In genomic region chr1:220904861-220905260, GRCh38 we compare ENCODE assay signal across 35 cellular contexts. TPM values are rescaled to one million over a fixed set of nuclear protein-coding genes. Genes with fewer than 3 reads are reported as not detected.
"Had no signal": no experiment of that assay in that cellular context is flagged by ENCODE, and none has a peak within 500 bp of the region (broad histone marks: within the 10 kb centered on the region; RNA-seq: fewer than 3 reads in every experiment).

No MANE protein-coding gene starts in this region.

- H3K4me3 Mint-ChIP-seq: activated B cell treated with CpG ODN at 0.5 μM for 24 hours; activated CD4-positive, alpha-beta memory T cell treated with anti-CD3 and anti-CD28 coated beads for 36 hours; activated CD4-positive, alpha-beta T cell treated with anti-CD3 and anti-CD28 coated beads, Interleukin-2, amount 10 ng/mL, durations not matched to agents 24 days and 14 days; activated CD8-positive, alpha-beta T cell treated with anti-CD3 and anti-CD28 coated beads for 36 hours; activated naive CD4-positive, alpha-beta T cell treated with anti-CD3 and anti-CD28 coated beads for 36 hours; activated naive CD8-positive, alpha-beta T cell treated with anti-CD3 and anti-CD28 coated beads for 36 hours; activated T-cell treated with anti-CD3 and anti-CD28 coated beads, Interleukin-2, amount 50 U/mL, for 4 hours; activated T-cell treated with anti-CD3 and anti-CD28 coated beads, Interleukin-2, amount 50 U/mL, for 72 hours; activated T-helper 1 cell treated with anti-CD3 and anti-CD28 coated beads, Interleukin-12 subunit alpha, Interleukin-12 subunit beta, Interleukin-2, Interleukin-4 antibody, amounts not matched to agents 30 ng/mL and 10 ng/mL and 1 ng/mL, durations not matched to agents 14 hours and 24 hours and 36 hours; activated T-helper 17 cell treated with anti-CD3 and anti-CD28 coated beads, Interleukin-2, amount 50 U/mL, for 72 hours; T-helper 1 cell treated with Interleukin-12 subunit alpha and Interleukin-12 subunit beta and Interleukin-4 antibody, amounts not matched to agents 30 μg/mL and 1 μg/mL, for 36 hours; T-helper 2 cell treated with Interferon-gamma antibody and Interleukin-4, amounts not matched to agents 5 μg/mL and 100 μg/mL, for 36 hours had no signal

- H3K4me3 ChIP-seq: adrenal gland, body of pancreas, breast epithelium had no signal

- H3K4me1 Mint-ChIP-seq: activated CD4-positive, alpha-beta T cell treated with anti-CD3 and anti-CD28 coated beads, Interleukin-2, amount 10 ng/mL, durations not matched to agents 24 days and 14 days; activated naive CD8-positive, alpha-beta T cell treated with anti-CD3 and anti-CD28 coated beads for 36 hours; activated T-helper 17 cell treated with anti-CD3 and anti-CD28 coated beads, Interleukin-2, amount 50 U/mL, for 72 hours had no signal

- H3K36me3 Mint-ChIP-seq: activated CD4-positive, alpha-beta memory T cell treated with anti-CD3 and anti-CD28 coated beads for 36 hours; activated naive CD4-positive, alpha-beta T cell treated with anti-CD3 and anti-CD28 coated beads, Interleukin-2, amount 50 U/mL, for 72 hours; activated naive CD8-positive, alpha-beta T cell treated with anti-CD3 and anti-CD28 coated beads for 36 hours had no signal

- H3K9me3 Mint-ChIP-seq: activated CD4-positive, alpha-beta memory T cell treated with anti-CD3 and anti-CD28 coated beads for 36 hours; activated CD4-positive, alpha-beta T cell treated with anti-CD3 and anti-CD28 coated beads, Interleukin-2, amount 10 ng/mL, durations not matched to agents 24 days and 14 days; activated CD8-positive, alpha-beta T cell treated with anti-CD3 and anti-CD28 coated beads for 36 hours; activated naive CD4-positive, alpha-beta T cell treated with anti-CD3 and anti-CD28 coated beads for 36 hours; activated naive CD8-positive, alpha-beta T cell treated with anti-CD3 and anti-CD28 coated beads for 36 hours; activated T-cell treated with anti-CD3 and anti-CD28 coated beads, Interleukin-2, amount 50 U/mL, for 4 hours; activated T-cell treated with anti-CD3 and anti-CD28 coated beads, Interleukin-2, amount 50 U/mL, for 72 hours; activated T-helper 1 cell treated with anti-CD3 and anti-CD28 coated beads, Interleukin-12 subunit alpha, Interleukin-12 subunit beta, Interleukin-2, Interleukin-4 antibody, amounts not matched to agents 30 ng/mL and 10 ng/mL and 1 ng/mL, durations not matched to agents 14 hours and 24 hours and 36 hours; activated T-helper 17 cell treated with anti-CD3 and anti-CD28 coated beads, Interleukin-2, amount 50 U/mL, for 72 hours; T-helper 1 cell treated with Interleukin-12 subunit alpha and Interleukin-12 subunit beta and Interleukin-4 antibody, amounts not matched to agents 30 μg/mL and 1 μg/mL, for 36 hours; T-helper 2 cell treated with Interferon-gamma antibody and Interleukin-4, amounts not matched to agents 5 μg/mL and 100 μg/mL, for 36 hours had no signal

- H3K4me1 ChIP-seq: adrenal gland, body of pancreas, breast epithelium had no signal

- H3K27ac ChIP-seq: adrenal gland, body of pancreas, brain microvascular endothelial cell, breast epithelium, VCaP had no signal

- DNase-seq: activated B cell treated with CpG ODN at 0.5 μM for 24 hours; activated CD4-positive, alpha-beta memory T cell treated with anti-CD3 and anti-CD28 coated beads for 36 hours; activated CD4-positive, alpha-beta T cell treated with anti-CD3 and anti-CD28 coated beads for 4 hours; activated CD4-positive, alpha-beta T cell treated with anti-CD3 and anti-CD28 coated beads, Interleukin-2, amount 10 ng/mL, durations not matched to agents 24 days and 14 days; activated CD4-positive, alpha-beta T cell treated with anti-CD3 and anti-CD28 coated beads, Interleukin-2, amount 50 U/mL, for 1 hour; activated CD4-positive, alpha-beta T cell treated with anti-CD3 and anti-CD28 coated beads, Interleukin-2, amount 50 U/mL, for 4 hours; activated CD4-positive, CD25-positive, alpha-beta regulatory T cell treated with anti-CD3 and anti-CD28 coated beads, Interleukin-2, amount 50 U/mL, for 72 hours; activated CD8-positive, alpha-beta memory T cell treated with anti-CD3 and anti-CD28 coated beads, Interleukin-2, amount 50 U/mL, for 4 hours; activated CD8-positive, alpha-beta T cell treated with anti-CD3 and anti-CD28 coated beads for 36 hours; activated effector memory CD4-positive, alpha-beta T cell treated with anti-CD3 and anti-CD28 coated beads, Interleukin-2, amount 50 U/mL, for 16 hours; activated gamma-delta T cell treated with Interleukin-2 at 50 U/mL for 16 hours; activated naive CD4-positive, alpha-beta T cell; activated naive CD4-positive, alpha-beta T cell treated with anti-CD3 and anti-CD28 coated beads for 36 hours; activated naive CD4-positive, alpha-beta T cell treated with anti-CD3 and anti-CD28 coated beads, Interleukin-2, amount 50 U/mL, for 16 hours; activated naive CD8-positive, alpha-beta T cell treated with anti-CD3 and anti-CD28 coated beads for 36 hours; activated T-cell treated with anti-CD3 and anti-CD28 coated beads for 4 hours; activated T-cell treated with anti-CD3 and anti-CD28 coated beads, Interleukin-2, amount 50 U/mL, for 1 hour; activated T-cell treated with anti-CD3 and anti-CD28 coated beads, Interleukin-2, amount 50 U/mL, for 4 hours; activated T-cell treated with anti-CD3 and anti-CD28 coated beads, Interleukin-2, amount 50 U/mL, for 72 hours; adrenal gland; amniotic stem cell; aorta; body of pancreas; brain microvascular endothelial cell; central memory CD4-positive, alpha-beta T cell; T-helper 2 cell; T-helper 9 cell had no signal

- H3K9me3 ChIP-seq: adrenal gland, body of pancreas, breast epithelium had no signal

- H3K27me3 ChIP-seq: adrenal gland, body of pancreas, brain microvascular endothelial cell, breast epithelium had no signal

- ATAC-seq: activated CD8-positive, alpha-beta T cell treated with anti-CD3 and anti-CD28 coated beads for 36 hours; activated naive CD4-positive, alpha-beta T cell treated with anti-CD3 and anti-CD28 coated beads, Interleukin-2, amount 50 U/mL, for 72 hours; activated T-cell treated with anti-CD3 and anti-CD28 coated beads, Interleukin-2, amount 50 U/mL, for 4 hours; activated T-cell treated with anti-CD3 and anti-CD28 coated beads, Interleukin-2, amount 50 U/mL, for 72 hours; activated T-helper 17 cell treated with anti-CD3 and anti-CD28 coated beads, Interleukin-2, amount 50 U/mL, for 72 hours; body of pancreas had no signal

- H3K27ac Mint-ChIP-seq: activated B cell treated with CpG ODN at 0.5 μM for 24 hours; activated CD4-positive, alpha-beta memory T cell treated with anti-CD3 and anti-CD28 coated beads for 36 hours; activated CD4-positive, alpha-beta T cell treated with anti-CD3 and anti-CD28 coated beads, Interleukin-2, amount 10 ng/mL, durations not matched to agents 24 days and 14 days; activated CD8-positive, alpha-beta T cell treated with anti-CD3 and anti-CD28 coated beads for 36 hours; activated naive CD4-positive, alpha-beta T cell treated with anti-CD3 and anti-CD28 coated beads for 36 hours; activated naive CD4-positive, alpha-beta T cell treated with anti-CD3 and anti-CD28 coated beads, Interleukin-2, amount 50 U/mL, for 72 hours; activated naive CD8-positive, alpha-beta T cell treated with anti-CD3 and anti-CD28 coated beads for 36 hours; activated T-cell treated with anti-CD3 and anti-CD28 coated beads, Interleukin-2, amount 50 U/mL, for 72 hours; activated T-helper 1 cell treated with anti-CD3 and anti-CD28 coated beads, Interleukin-12 subunit alpha, Interleukin-12 subunit beta, Interleukin-2, Interleukin-4 antibody, amounts not matched to agents 30 ng/mL and 10 ng/mL and 1 ng/mL, durations not matched to agents 14 hours and 24 hours and 36 hours; activated T-helper 17 cell treated with anti-CD3 and anti-CD28 coated beads, Interleukin-2, amount 50 U/mL, for 72 hours; T-helper 1 cell treated with Interleukin-12 subunit alpha and Interleukin-12 subunit beta and Interleukin-4 antibody, amounts not matched to agents 30 μg/mL and 1 μg/mL, for 36 hours; T-helper 2 cell treated with Interferon-gamma antibody and Interleukin-4, amounts not matched to agents 5 μg/mL and 100 μg/mL, for 36 hours had no signal

- H3K36me3 ChIP-seq: adrenal gland, brain microvascular endothelial cell, breast epithelium had no signal

RNA-seq across cellular contexts. Expression of gene HLX, which starts 25.6 kb away (rescaled TPM):
- total RNA-seq: activated CD8-positive, alpha-beta memory T cell treated with anti-CD3 and anti-CD28 coated beads for 36 hours; activated CD8-positive, alpha-beta T cell treated with anti-CD3 and anti-CD28 coated beads for 36 hours; activated naive CD8-positive, alpha-beta T cell treated with anti-CD3 and anti-CD28 coated beads for 36 hours had no signal
